18 cellular contexts compared by ENCODE assay signal in the genomic region with DNA sequence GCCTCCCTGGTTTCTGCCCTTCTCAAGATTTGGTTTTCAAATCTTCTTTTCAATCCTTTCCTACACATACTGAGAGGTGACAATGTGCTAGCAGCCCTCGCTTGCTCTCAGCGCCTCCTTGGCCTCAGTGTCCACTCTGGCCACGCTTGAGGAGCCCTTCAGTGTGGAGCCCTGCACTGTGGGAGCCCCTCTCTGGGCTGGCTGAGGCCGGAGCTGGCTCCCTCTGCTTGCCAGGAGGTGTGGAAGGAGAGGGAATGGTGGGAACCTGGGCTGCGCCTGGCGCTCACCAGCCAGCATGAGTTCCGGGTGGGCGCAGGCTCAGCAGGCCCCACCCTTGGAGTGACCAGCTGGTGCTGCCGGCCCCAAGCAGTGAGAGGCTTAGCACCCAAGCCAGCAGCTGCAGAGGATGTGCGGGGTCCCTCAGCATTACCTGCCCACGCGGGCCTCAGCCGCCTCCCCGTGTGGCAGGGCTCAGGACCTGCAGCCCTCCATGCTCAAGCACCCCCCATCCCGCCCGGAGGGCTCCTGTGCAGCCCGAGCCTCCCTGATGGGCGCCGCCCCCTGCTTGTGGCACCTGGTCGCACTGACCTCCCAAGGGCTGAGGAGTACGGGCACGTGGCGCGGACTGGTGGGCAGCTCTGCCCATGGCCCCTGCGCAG.
DNase-seq lines count a peak whose midpoint lies in the region; ATAC-seq, FAIRE-seq and TF ChIP-seq lines count a peak whose summit lies in the region.
"Had no signal": no experiment of that assay in that cellular context is flagged by ENCODE, and none has a peak within 500 bp of the region (broad histone marks: within the 10 kb centered on the region; RNA-seq: fewer than 3 reads in every experiment).

No MANE protein-coding gene starts in this region.

- H3K27ac Mint-ChIP-seq in natural killer cell treated with Interleukin-12 subunit alpha and Interleukin-12 subunit beta and Interleukin-15 and Interleukin-18, amount 100 ng/mL, for 72 hours, result no peak overlapping the region
- H3K27ac Mint-ChIP-seq in natural killer cell (no peak overlapping the region), T-cell (no peak overlapping the region), neural progenitor cell (no peak overlapping the region)
- no peak overlapping the region for H3K27ac Mint-ChIP-seq in stimulated activated memory B cell treated with anti-CD40 and anti-IgM and Interleukin-4, amounts not matched to agents 10 μg/mL and 1 μg/mL and 100 μg/mL, for 72 hours
- H3K27ac Mint-ChIP-seq: CD4-positive, alpha-beta memory T cell; H9 had no signal

- TF ChIP-seq CTCF in natural killer cell (IDR thresholded peaks at IDR 0.05) (no peak), kidney (IDR thresholded peaks at IDR 0.05; ENCODE audit: borderline replicate concordance, extremely low read depth, insufficient read depth) (no peak), neural progenitor cell (IDR thresholded peaks at IDR 0.05) (no peak)

- ATAC-seq in natural killer cell treated with Interleukin-12 subunit alpha and Interleukin-12 subunit beta and Interleukin-15 and Interleukin-18, amount 100 ng/mL, for 72 hours, result peak; percentile 6 to 43
- ATAC-seq in natural killer cell (no peak), T-cell (replicated peaks in 1 of 4) (no peak), GM18520 (IDR thresholded peaks at IDR 0.05; ENCODE audit: unreplicated experiment) (no peak)
- ATAC-seq in stimulated activated memory B cell treated with anti-CD40 and anti-IgM and Interleukin-4, amounts not matched to agents 10 μg/mL and 1 μg/mL and 100 μg/mL, for 72 hours, result peak; percentile 36
- ATAC-seq: GM12878 had no signal

- H3K27ac ChIP-seq in kidney (ENCODE audit: low read depth in 2 of 2, low read length in 2 of 2) (no peak overlapping the region), neural progenitor cell (no peak overlapping the region)
- H3K27ac ChIP-seq: BLaER1 had no signal

- no peaks in the 10 kb centered on the region for H3K4me1 ChIP-seq in kidney (ENCODE audit: control insufficient read depth in 1 of 2, insufficient read depth in 1 of 2, low read depth in 1 of 2, low read length in 2 of 2)
- H3K4me1 ChIP-seq in neural progenitor cell, result no peaks in the 10 kb centered on the region
- H3K4me1 ChIP-seq: BLaER1 had no signal

- no peaks in the 10 kb centered on the region for H3K36me3 Mint-ChIP-seq in natural killer cell treated with Interleukin-12 subunit alpha and Interleukin-12 subunit beta and Interleukin-15 and Interleukin-18, amount 100 ng/mL, for 72 hours
- H3K36me3 Mint-ChIP-seq in natural killer cell (no peaks in the 10 kb centered on the region), T-cell (no peaks in the 10 kb centered on the region), neural progenitor cell (no peaks in the 10 kb centered on the region)
- no peaks in the 10 kb centered on the region for H3K36me3 Mint-ChIP-seq in stimulated activated memory B cell treated with anti-CD40 and anti-IgM and Interleukin-4, amounts not matched to agents 10 μg/mL and 1 μg/mL and 100 μg/mL, for 72 hours
- H3K36me3 Mint-ChIP-seq: CD14-positive monocyte; CD4-positive, alpha-beta memory T cell had no signal

- H3K36me3 ChIP-seq in kidney (ENCODE audit: control insufficient read depth in 1 of 2, insufficient read depth in 2 of 2, low read length in 2 of 2) (no peaks in the 10 kb centered on the region), neural progenitor cell (no peaks in the 10 kb centered on the region)
- H3K36me3 ChIP-seq: BLaER1 had no signal

- H3K4me2 ChIP-seq in neural progenitor cell, result no peak overlapping the region
- H3K4me2 ChIP-seq: BLaER1 had no signal

- no peaks in the 10 kb centered on the region for H4K20me1 ChIP-seq in neural progenitor cell (ENCODE audit: low read depth)
- H4K20me1 ChIP-seq: BLaER1 had no signal

- H3K4me3 Mint-ChIP-seq in natural killer cell treated with Interleukin-12 subunit alpha and Interleukin-12 subunit beta and Interleukin-15 and Interleukin-18, amount 100 ng/mL, for 72 hours, result no peak overlapping the region
- H3K4me3 Mint-ChIP-seq in natural killer cell (no peak overlapping the region), T-cell (no peak overlapping the region), neural progenitor cell (no peak overlapping the region)
- H3K4me3 Mint-ChIP-seq in stimulated activated memory B cell treated with anti-CD40 and anti-IgM and Interleukin-4, amounts not matched to agents 10 μg/mL and 1 μg/mL and 100 μg/mL, for 72 hours, result no peak overlapping the region
- H3K4me3 Mint-ChIP-seq: CD14-positive monocyte; CD4-positive, alpha-beta memory T cell; H9 had no signal

- no peaks in the 10 kb centered on the region for H3K4me1 Mint-ChIP-seq in natural killer cell treated with Interleukin-12 subunit alpha and Interleukin-12 subunit beta and Interleukin-15 and Interleukin-18, amount 100 ng/mL, for 72 hours (ENCODE audit: low read depth in 2 of 2)
- no peaks in the 10 kb centered on the region for H3K4me1 Mint-ChIP-seq in natural killer cell
- H3K4me1 Mint-ChIP-seq in stimulated activated memory B cell treated with anti-CD40 and anti-IgM and Interleukin-4, amounts not matched to agents 10 μg/mL and 1 μg/mL and 100 μg/mL, for 72 hours, result no peaks in the 10 kb centered on the region
- H3K4me1 Mint-ChIP-seq in T-cell, result no peaks in the 10 kb centered on the region
- H3K4me1 Mint-ChIP-seq in neural progenitor cell, result peaks cover 2% of the 10 kb centered on the region
- H3K4me1 Mint-ChIP-seq: CD14-positive monocyte; CD4-positive, alpha-beta memory T cell; H9 had no signal

- FAIRE-seq in kidney (lab: Jason Lieb, UNC), result no peak
- FAIRE-seq: GM12878, GM19239, H1, HTR-8/SVneo had no signal

- no peaks in the 10 kb centered on the region for H3K79me2 ChIP-seq in neural progenitor cell (ENCODE audit: low read depth)

- H3K9me3 ChIP-seq in kidney (ENCODE audit: control insufficient read depth in 1 of 2, low read length in 2 of 2) (no peaks in the 10 kb centered on the region), neural progenitor cell (ENCODE audit: low read depth) (no peaks in the 10 kb centered on the region)

- H3K27me3 ChIP-seq in neural progenitor cell, result no peaks in the 10 kb centered on the region
- H3K27me3 ChIP-seq: BLaER1 had no signal

- H2AFZ ChIP-seq in neural progenitor cell (replicated peaks), result no peak overlapping the region

- H3K27me3 Mint-ChIP-seq in natural killer cell treated with Interleukin-12 subunit alpha and Interleukin-12 subunit beta and Interleukin-15 and Interleukin-18, amount 100 ng/mL, for 72 hours, result no peaks in the 10 kb centered on the region
- H3K27me3 Mint-ChIP-seq in natural killer cell (ENCODE audit: low read depth in 2 of 2) (no peaks in the 10 kb centered on the region), T-cell (no peaks in the 10 kb centered on the region), neural progenitor cell (ENCODE audit: insufficient read depth, low read depth) (no peaks in the 10 kb centered on the region)
- H3K27me3 Mint-ChIP-seq in stimulated activated memory B cell treated with anti-CD40 and anti-IgM and Interleukin-4, amounts not matched to agents 10 μg/mL and 1 μg/mL and 100 μg/mL, for 72 hours, result no peaks in the 10 kb centered on the region
- H3K27me3 Mint-ChIP-seq: CD4-positive, alpha-beta memory T cell had no signal

- no peaks in the 10 kb centered on the region for H3K9me3 Mint-ChIP-seq in natural killer cell treated with Interleukin-12 subunit alpha and Interleukin-12 subunit beta and Interleukin-15 and Interleukin-18, amount 100 ng/mL, for 72 hours
- H3K9me3 Mint-ChIP-seq in natural killer cell, result peaks cover 0 to 3% of the 10 kb centered on the region in 2 donors
- no peaks in the 10 kb centered on the region for H3K9me3 Mint-ChIP-seq in stimulated activated memory B cell treated with anti-CD40 and anti-IgM and Interleukin-4, amounts not matched to agents 10 μg/mL and 1 μg/mL and 100 μg/mL, for 72 hours
- peaks cover 0 to 5% (median 4%) of the 10 kb centered on the region in 3 donors for H3K9me3 Mint-ChIP-seq in T-cell
- H3K9me3 Mint-ChIP-seq in neural progenitor cell, result peaks cover 8% of the 10 kb centered on the region

- no peaks in the 10 kb centered on the region for H3F3A ChIP-seq in neural progenitor cell (ENCODE audit: low read depth)

- H3K9ac ChIP-seq in kidney (ENCODE audit: low read length in 2 of 2), result no peak overlapping the region
- H3K9ac ChIP-seq in neural progenitor cell, result no peak overlapping the region
- H3K9ac ChIP-seq: BLaER1 had no signal

- POLR2A ChIA-PET in T-cell (lab: Charles Lee), result no interaction called here

- intact Hi-C loops in natural killer cell (cut with micrococcal nuclease), result no loop called here
- intact Hi-C loops in kidney (cut with DNase I), result no loop called here

- no peak for DNase-seq in natural killer cell treated with Interleukin-12 subunit alpha and Interleukin-12 subunit beta and Interleukin-15 and Interleukin-18, amount 100 ng/mL, for 72 hours (ENCODE audit: low spot score)
- DNase-seq in natural killer cell (no peak), kidney (peak; percentile 68), T-cell (no peak), neural progenitor cell (ENCODE audit: low spot score) (no peak)
- DNase-seq: 8988T; CD4-positive, alpha-beta memory T cell; DMS79 treated with DMSO at 0.1 percent for 48 hours; GF-D8; H9 had no signal

- H3K4me3 ChIP-seq in kidney (ENCODE audit: low read length in 2 of 2) (no peak overlapping the region), neural progenitor cell (no peak overlapping the region)
- H3K4me3 ChIP-seq: BLaER1, GM12878 had no signal

- CTCF ChIA-PET in T-cell (lab: Charles Lee), result no interaction called here

Comparison
In these comparisons a context has a peak if more than half of its experiments do, and no peak if none do; other contexts are left out.
1. ATAC-seq: peak in natural killer cell treated with Interleukin-12 subunit alpha and Interleukin-12 subunit beta and Interleukin-15 and Interleukin-18, amount 100 ng/mL, for 72 hours (2 of 2) and stimulated activated memory B cell treated with anti-CD40 and anti-IgM and Interleukin-4, amounts not matched to agents 10 μg/mL and 1 μg/mL and 100 μg/mL, for 72 hours (single experiment); none in natural killer cell (0 of 3), T-cell (0 of 4) and GM18520 (single experiment).